Comparison of ENCODE assay signal across 17 cellular contexts in genomic region chr7:72444023-72444776, GRCh38. TPM values are rescaled to one million over a fixed set of nuclear protein-coding genes. Genes with fewer than 3 reads are reported as not detected.
A peak's percentile ranks its signal among the peaks of the same experiment; 100 is the strongest.
DNase-seq lines count a peak whose midpoint lies in the region; ATAC-seq and TF ChIP-seq lines count a peak whose summit lies in the region.
"Had no signal": no experiment of that assay in that cellular context is flagged by ENCODE, and none has a peak within 500 bp of the region (broad histone marks: within the 10 kb centered on the region; RNA-seq: fewer than 3 reads in every experiment).

No MANE protein-coding gene starts in this region.

- ATAC-seq in HG03039 (IDR thresholded peaks at IDR 0.05; ENCODE audit: unreplicated experiment) (no peak), omental fat pad (ENCODE audit: low FRiP score) (no peak)
- ATAC-seq: activated T-helper 17 cell treated with anti-CD3 and anti-CD28 coated beads, Interleukin-2, amount 50 U/mL, for 72 hours had no signal

- in situ Hi-C loops in SK-MEL-5 (cut with HindIII; ENCODE audit: low pct_unique_long_range_greater_than_20kb, low sequenced_read_pairs) = no loop called here

- TF ChIP-seq POLR2A in NB4 (IDR thresholded peaks at IDR 0.05; ENCODE audit: extremely low read depth, insufficient read length) = no peak

- peak; percentile 15 for DNase-seq in NCI-H2081 (lab: John Stamatoyannopoulos, UW)
- DNase-seq in NCI-H2081 treated with DMSO at 0.1 percent for 48 hours (lab: John Stamatoyannopoulos, UW) = no peak
- peak; percentile 46 for DNase-seq in NB4 (ENCODE audit: low read depth)
- peak; percentile 80 for DNase-seq in SK-MEL-5 (ENCODE audit: low read depth, low spot score)
- DNase-seq in NCI-H1417 (lab: John Stamatoyannopoulos, UW) = no peak
- no peak for DNase-seq in omental fat pad (ENCODE audit: low spot score)
- DNase-seq in DMS 273 treated with DMSO at 0.1 percent for 48 hours (lab: John Stamatoyannopoulos, UW) = no peak
- DNase-seq: activated CD4-positive, alpha-beta T cell treated with anti-CD3 and anti-CD28 coated beads for 48 hours; mesenchymal stem cell; NCI-H524 treated with DMSO at 0.1 percent for 48 hours; nucleus accumbens had no signal

- TF ChIP-seq CTCF in NB4 (IDR thresholded peaks at IDR 0.05; ENCODE audit: low read depth, low read length) (no peak), omental fat pad (IDR thresholded peaks at IDR 0.05) (no peak)

- no peak overlapping the region for H3K4me3 ChIP-seq in NB4 (ENCODE audit: low read depth, low read length)
- H3K4me3 ChIP-seq: SK-N-MC, tibial nerve had no signal

RNA-seq across cellular contexts. Expression of gene CALN1, which starts 32.1 kb away (rescaled TPM):
- total RNA-seq in SK-MEL-5 (2014; rRNA removed; shearing (Covaris generic)) = 0.59 TPM in 1 of 2 replicates, not detected in the other
- 0.18 TPM in 1 of 2 replicates, not detected in the other for polyA plus RNA-seq in SK-MEL-5 (2015; cell fraction: cytosol; rRNA removed)
- polyA plus RNA-seq in SK-MEL-5 (2015; cell fraction: nucleus; rRNA removed) = 0.16 TPM in 1 of 2 replicates, not detected in the other
- under 1 TPM in 1 of 4 donors, not detected in 3; 0.16 TPM for total RNA-seq in omental fat pad
- total RNA-seq: A673; activated T-helper 17 cell treated with anti-CD3 and anti-CD28 coated beads, Interleukin-2, amount 50 U/mL, for 72 hours; astrocyte had no signal

Comparison
In these comparisons a context has a peak if more than half of its experiments do, and no peak if none do; other contexts are left out.
1. DNase-seq: peak in NCI-H2081 (2 of 2), NB4 (single experiment) and SK-MEL-5 (single experiment); none in NCI-H2081 treated with DMSO at 0.1 percent for 48 hours (single experiment), NCI-H1417 (0 of 3), omental fat pad (single experiment) and DMS 273 treated with DMSO at 0.1 percent for 48 hours (single experiment).